ENCODE assay signal across 1 cellular context in the genomic region with DNA sequence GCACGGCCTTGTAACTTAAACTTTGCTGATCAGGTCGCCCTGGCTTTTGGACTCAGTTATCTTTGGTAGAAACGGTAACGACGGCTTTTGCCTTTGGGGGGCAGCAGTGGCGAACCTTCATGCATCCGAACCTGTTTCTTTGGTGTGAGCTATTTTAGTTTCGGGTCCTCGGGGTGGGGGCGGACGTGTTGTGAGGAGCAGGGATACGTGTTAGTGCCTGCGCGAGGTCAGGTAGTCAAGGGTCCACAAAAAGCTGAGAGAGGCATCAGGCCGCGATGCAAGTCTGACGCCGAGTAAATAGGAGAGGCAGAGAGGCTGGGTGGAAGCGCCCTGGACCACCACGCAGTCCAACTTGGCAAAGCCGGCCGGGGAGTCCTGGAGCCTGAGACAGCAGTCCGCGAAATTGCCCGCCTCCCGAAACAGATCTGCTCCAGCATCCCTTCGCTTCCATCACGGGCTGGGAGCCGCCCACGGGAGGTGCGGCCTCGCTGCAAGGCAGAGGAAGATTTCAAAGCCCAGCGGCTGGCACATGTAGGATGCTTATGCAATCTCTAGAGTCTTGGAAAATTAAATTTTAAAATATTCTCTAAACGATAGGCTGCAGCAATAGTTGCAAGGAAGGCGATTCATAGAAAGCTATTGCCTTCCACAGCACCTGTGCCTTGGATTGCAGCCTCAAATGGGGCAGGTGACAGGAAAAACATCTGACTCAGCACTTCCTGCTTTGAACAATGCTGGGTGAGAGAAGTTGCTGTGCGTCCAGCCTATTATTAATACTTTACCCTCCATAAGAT.
TF ChIP-seq lines count a peak whose summit lies in the region.

No MANE protein-coding gene starts in this region.

TF ChIP-seq in GM23338, 12 proteins besides CTCF, POLR2A, EP300 and RAD21 (continued from another document):
- TF ChIP-seq, protein P1, sequence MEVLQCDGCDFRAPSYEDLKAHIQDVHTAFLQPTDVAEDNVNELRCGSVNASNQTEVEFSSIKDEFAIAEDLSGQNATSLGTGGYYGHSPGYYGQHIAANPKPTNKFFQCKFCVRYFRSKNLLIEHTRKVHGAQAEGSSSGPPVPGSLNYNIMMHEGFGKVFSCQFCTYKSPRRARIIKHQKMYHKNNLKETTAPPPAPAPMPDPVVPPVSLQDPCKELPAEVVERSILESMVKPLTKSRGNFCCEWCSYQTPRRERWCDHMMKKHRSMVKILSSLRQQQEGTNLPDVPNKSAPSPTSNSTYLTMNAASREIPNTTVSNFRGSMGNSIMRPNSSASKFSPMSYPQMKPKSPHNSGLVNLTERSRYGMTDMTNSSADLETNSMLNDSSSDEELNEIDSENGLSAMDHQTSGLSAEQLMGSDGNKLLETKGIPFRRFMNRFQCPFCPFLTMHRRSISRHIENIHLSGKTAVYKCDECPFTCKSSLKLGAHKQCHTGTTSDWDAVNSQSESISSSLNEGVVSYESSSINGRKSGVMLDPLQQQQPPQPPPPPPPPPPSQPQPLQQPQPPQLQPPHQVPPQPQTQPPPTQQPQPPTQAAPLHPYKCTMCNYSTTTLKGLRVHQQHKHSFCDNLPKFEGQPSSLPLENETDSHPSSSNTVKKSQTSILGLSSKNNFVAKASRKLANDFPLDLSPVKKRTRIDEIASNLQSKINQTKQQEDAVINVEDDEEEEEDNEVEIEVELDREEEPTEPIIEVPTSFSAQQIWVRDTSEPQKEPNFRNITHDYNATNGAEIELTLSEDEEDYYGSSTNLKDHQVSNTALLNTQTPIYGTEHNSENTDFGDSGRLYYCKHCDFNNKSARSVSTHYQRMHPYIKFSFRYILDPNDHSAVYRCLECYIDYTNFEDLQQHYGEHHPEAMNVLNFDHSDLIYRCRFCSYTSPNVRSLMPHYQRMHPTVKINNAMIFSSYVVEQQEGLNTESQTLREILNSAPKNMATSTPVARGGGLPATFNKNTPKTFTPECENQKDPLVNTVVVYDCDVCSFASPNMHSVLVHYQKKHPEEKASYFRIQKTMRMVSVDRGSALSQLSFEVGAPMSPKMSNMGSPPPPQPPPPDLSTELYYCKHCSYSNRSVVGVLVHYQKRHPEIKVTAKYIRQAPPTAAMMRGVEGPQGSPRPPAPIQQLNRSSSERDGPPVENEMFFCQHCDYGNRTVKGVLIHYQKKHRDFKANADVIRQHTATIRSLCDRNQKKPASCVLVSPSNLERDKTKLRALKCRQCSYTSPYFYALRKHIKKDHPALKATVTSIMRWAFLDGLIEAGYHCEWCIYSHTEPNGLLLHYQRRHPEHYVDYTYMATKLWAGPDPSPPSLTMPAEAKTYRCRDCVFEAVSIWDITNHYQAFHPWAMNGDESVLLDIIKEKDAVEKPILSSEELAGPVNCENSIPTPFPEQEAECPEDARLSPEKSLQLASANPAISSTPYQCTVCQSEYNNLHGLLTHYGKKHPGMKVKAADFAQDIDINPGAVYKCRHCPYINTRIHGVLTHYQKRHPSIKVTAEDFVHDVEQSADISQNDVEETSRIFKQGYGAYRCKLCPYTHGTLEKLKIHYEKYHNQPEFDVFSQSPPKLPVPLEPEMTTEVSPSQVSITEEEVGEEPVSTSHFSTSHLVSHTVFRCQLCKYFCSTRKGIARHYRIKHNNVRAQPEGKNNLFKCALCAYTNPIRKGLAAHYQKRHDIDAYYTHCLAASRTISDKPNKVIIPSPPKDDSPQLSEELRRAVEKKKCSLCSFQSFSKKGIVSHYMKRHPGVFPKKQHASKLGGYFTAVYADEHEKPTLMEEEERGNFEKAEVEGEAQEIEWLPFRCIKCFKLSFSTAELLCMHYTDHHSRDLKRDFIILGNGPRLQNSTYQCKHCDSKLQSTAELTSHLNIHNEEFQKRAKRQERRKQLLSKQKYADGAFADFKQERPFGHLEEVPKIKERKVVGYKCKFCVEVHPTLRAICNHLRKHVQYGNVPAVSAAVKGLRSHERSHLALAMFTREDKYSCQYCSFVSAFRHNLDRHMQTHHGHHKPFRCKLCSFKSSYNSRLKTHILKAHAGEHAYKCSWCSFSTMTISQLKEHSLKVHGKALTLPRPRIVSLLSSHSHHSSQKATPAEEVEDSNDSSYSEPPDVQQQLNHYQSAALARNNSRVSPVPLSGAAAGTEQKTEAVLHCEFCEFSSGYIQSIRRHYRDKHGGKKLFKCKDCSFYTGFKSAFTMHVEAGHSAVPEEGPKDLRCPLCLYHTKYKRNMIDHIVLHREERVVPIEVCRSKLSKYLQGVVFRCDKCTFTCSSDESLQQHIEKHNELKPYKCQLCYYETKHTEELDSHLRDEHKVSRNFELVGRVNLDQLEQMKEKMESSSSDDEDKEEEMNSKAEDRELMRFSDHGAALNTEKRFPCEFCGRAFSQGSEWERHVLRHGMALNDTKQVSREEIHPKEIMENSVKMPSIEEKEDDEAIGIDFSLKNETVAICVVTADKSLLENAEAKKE (CRISPR knock-in tag; IDR thresholded peaks at IDR 0.05): no peak
- TF ChIP-seq STAT1 (IDR thresholded peaks at IDR 0.05; ENCODE audit: unreplicated experiment) (no peak), CREB1 (CRISPR knock-in tag; IDR thresholded peaks at IDR 0.05; ENCODE audit: low read depth) (peak; percentile 61; the same call in 1 of the 2 replicates)
- TF ChIP-seq, protein P2, sequence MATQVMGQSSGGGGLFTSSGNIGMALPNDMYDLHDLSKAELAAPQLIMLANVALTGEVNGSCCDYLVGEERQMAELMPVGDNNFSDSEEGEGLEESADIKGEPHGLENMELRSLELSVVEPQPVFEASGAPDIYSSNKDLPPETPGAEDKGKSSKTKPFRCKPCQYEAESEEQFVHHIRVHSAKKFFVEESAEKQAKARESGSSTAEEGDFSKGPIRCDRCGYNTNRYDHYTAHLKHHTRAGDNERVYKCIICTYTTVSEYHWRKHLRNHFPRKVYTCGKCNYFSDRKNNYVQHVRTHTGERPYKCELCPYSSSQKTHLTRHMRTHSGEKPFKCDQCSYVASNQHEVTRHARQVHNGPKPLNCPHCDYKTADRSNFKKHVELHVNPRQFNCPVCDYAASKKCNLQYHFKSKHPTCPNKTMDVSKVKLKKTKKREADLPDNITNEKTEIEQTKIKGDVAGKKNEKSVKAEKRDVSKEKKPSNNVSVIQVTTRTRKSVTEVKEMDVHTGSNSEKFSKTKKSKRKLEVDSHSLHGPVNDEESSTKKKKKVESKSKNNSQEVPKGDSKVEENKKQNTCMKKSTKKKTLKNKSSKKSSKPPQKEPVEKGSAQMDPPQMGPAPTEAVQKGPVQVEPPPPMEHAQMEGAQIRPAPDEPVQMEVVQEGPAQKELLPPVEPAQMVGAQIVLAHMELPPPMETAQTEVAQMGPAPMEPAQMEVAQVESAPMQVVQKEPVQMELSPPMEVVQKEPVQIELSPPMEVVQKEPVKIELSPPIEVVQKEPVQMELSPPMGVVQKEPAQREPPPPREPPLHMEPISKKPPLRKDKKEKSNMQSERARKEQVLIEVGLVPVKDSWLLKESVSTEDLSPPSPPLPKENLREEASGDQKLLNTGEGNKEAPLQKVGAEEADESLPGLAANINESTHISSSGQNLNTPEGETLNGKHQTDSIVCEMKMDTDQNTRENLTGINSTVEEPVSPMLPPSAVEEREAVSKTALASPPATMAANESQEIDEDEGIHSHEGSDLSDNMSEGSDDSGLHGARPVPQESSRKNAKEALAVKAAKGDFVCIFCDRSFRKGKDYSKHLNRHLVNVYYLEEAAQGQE (IDR thresholded peaks at IDR 0.05; ENCODE audit: unreplicated experiment): no peak
